ENCODE assay signal across 8 cellular contexts in genomic region chr5:36150676-36151433, GRCh38. TPM values are rescaled to one million over a fixed set of nuclear protein-coding genes. Genes with fewer than 3 reads are reported as not detected.
DNase-seq lines count a peak whose midpoint lies in the region; ATAC-seq and TF ChIP-seq lines count a peak whose summit lies in the region.

No MANE protein-coding gene starts in this region.

- DNase-seq in AG04449 (ENCODE audit: low read depth, low spot score) (no peak), NOMO-1 treated with dmso at 0.1 percent for 144 hours (lab: John Stamatoyannopoulos, UW; ENCODE audit: unreplicated experiment) (peak; percentile 72), fibroblast of gingiva (ENCODE audit: low read depth) (peak; percentile 48), thyroid gland (peak; percentile 33 to 35)
- peak; percentile 58 to 71 for DNase-seq in activated T-cell treated with anti-CD3 and anti-CD28 coated beads, Interleukin-2, amount 50 U/mL, for 48 hours

- POLR2A ChIA-PET in AG04449 (lab: Yijun Ruan, JAX) = interaction anchor here (2.0 kb wide), 1 partner anchor 91 kb away, joined by 8 read pairs; the partner anchor contains the start of gene NADK2

- 2 to 6% methylated on average over 21 to 23 of the region's 23 CpGs for WGBS in thyroid gland, 2 donors

- peaks cover 26% of the 10 kb centered on the region for H3K36me3 Mint-ChIP-seq in nephron (ENCODE audit: low read depth)

- peaks cover 44% of the 10 kb centered on the region for H3K4me1 Mint-ChIP-seq in nephron

- H3K27ac Mint-ChIP-seq in nephron = peak overlapping the region; percentile 79 to 94 (median 87)

- intact Hi-C loops in thyroid gland (cut with DNase I) = loop anchor here (10.0 kb wide), 1 partner anchor 84 kb away; no protein-coding TSS in a partner anchor

- TF ChIP-seq POLR2A in thyroid gland (IDR thresholded peaks at IDR 0.05) = no peak

- CTCF ChIA-PET in AG04449 (lab: Yijun Ruan, JAX) = interaction anchor here (0.9 to 2.7 kb wide), 8 partner anchors 9 to 540 kb away, joined by 3 to 17 read pairs (median 4); partner anchors contain the start of gene NADK2

- H3K4me3 ChIP-seq in AG04449 (ENCODE audit: low read depth, low read length) (peak overlapping the region; percentile 90), thyroid gland (replicated peaks in 1 of 3) (peak overlapping the region; percentile 77 to 92 (median 80))

- no peaks in the 10 kb centered on the region for H3K9me3 ChIP-seq in thyroid gland

- H3K27me3 ChIP-seq in thyroid gland = no peaks in the 10 kb centered on the region

- peak overlapping the region in 2 of 3 donors; percentile 60 to 76 for H3K27ac ChIP-seq in thyroid gland

- H3K36me3 ChIP-seq in thyroid gland = no peaks in the 10 kb centered on the region

- peaks cover 18 to 24% of the 10 kb centered on the region in 2 donors for H3K4me1 ChIP-seq in thyroid gland

- no peaks in the 10 kb centered on the region for H3K9me3 Mint-ChIP-seq in nephron

- ATAC-seq in GM19023 (IDR thresholded peaks at IDR 0.05; ENCODE audit: unreplicated experiment) = peak; percentile 23
- ATAC-seq in HG03571 (IDR thresholded peaks at IDR 0.05; ENCODE audit: unreplicated experiment) = peak; percentile 17

- TF ChIP-seq CTCF in AG04449 (IDR thresholded peaks at IDR 0.05; ENCODE audit: insufficient read depth, low read length, missing control alignments) (no peak), nephron (IDR thresholded peaks at IDR 0.05; ENCODE audit: unreplicated experiment in 3 of 3) (no peak), thyroid gland (IDR thresholded peaks at IDR 0.05) (no peak)

- H3K27me3 Mint-ChIP-seq in nephron (ENCODE audit: low read depth) = no peaks in the 10 kb centered on the region

- H3K4me3 Mint-ChIP-seq in nephron = peak overlapping the region; percentile 92 to 97 (median 93)

RNA-seq across cellular contexts. Expression of gene LMBRD2, which starts 0.8 kb away (rescaled TPM):
- total RNA-seq in thyroid gland = 10 to 100 TPM; 18.1 to 23.5 (median 19.4) TPM

RNA-seq across cellular contexts. Expression of gene SKP2, which starts 1.1 kb away (rescaled TPM):
- total RNA-seq in thyroid gland = 10 to 100 TPM in 1 of 4 donors, 1 to 10 TPM in 3; 4.8 to 10.3 (median 8.8) TPM
